ENCODE assay signal across 1 cellular context in the genomic region with DNA sequence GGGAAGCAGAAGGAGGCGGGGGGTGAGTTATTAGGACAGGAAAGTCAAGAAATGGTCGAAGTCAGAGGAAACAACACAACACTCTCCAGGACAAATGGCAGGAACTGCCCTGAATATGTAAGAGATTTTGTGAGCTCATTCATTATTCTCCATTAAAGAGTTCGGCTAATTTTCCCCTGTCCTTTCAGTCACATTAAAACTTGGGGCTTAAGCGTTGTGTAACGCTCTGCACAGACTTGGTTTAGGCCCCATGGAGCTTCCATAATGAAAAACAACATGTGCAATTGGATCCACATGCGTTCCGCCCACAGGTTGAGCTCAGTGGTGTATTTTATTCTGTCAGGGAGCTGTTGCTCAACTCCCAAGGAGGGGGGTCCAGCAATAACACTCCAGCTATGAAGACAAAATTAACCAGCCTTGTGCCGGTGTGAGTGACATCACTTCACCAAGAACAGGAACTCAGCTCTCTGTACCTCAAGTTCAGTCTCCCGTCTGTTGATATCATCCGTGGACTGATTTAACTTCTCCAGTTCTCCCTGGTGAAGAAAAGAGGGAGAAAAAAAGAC.
TF ChIP-seq lines count a peak whose summit lies in the region.

No MANE protein-coding gene starts in this region.

TF ChIP-seq in HEK293, 187 proteins besides CTCF, POLR2A, EP300 and RAD21 (continued from another document and continues in another):
- TF ChIP-seq, protein P1, sequence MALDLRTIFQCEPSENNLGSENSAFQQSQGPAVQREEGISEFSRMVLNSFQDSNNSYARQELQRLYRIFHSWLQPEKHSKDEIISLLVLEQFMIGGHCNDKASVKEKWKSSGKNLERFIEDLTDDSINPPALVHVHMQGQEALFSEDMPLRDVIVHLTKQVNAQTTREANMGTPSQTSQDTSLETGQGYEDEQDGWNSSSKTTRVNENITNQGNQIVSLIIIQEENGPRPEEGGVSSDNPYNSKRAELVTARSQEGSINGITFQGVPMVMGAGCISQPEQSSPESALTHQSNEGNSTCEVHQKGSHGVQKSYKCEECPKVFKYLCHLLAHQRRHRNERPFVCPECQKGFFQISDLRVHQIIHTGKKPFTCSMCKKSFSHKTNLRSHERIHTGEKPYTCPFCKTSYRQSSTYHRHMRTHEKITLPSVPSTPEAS (tag by site-specific recombination; IDR thresholded peaks at IDR 0.05) = no peak
- TF ChIP-seq ZFP3 (tag by site-specific recombination; IDR thresholded peaks at IDR 0.05; ENCODE audit: low read depth) = no peak
- no peak for TF ChIP-seq SALL2 (tag by site-specific recombination; IDR thresholded peaks at IDR 0.05; ENCODE audit: borderline replicate concordance)
- peak; percentile 87 for TF ChIP-seq ZNF24 (tag by site-specific recombination; IDR thresholded peaks at IDR 0.05)
- TF ChIP-seq, protein P2, sequence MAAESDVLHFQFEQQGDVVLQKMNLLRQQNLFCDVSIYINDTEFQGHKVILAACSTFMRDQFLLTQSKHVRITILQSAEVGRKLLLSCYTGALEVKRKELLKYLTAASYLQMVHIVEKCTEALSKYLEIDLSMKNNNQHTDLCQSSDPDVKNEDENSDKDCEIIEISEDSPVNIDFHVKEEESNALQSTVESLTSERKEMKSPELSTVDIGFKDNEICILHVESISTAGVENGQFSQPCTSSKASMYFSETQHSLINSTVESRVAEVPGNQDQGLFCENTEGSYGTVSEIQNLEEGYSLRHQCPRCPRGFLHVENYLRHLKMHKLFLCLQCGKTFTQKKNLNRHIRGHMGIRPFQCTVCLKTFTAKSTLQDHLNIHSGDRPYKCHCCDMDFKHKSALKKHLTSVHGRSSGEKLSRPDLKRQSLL (tag by site-specific recombination; IDR thresholded peaks at IDR 0.05) = peak; percentile 24; the same call in 1 of the 2 replicates
- TF ChIP-seq, protein P3, sequence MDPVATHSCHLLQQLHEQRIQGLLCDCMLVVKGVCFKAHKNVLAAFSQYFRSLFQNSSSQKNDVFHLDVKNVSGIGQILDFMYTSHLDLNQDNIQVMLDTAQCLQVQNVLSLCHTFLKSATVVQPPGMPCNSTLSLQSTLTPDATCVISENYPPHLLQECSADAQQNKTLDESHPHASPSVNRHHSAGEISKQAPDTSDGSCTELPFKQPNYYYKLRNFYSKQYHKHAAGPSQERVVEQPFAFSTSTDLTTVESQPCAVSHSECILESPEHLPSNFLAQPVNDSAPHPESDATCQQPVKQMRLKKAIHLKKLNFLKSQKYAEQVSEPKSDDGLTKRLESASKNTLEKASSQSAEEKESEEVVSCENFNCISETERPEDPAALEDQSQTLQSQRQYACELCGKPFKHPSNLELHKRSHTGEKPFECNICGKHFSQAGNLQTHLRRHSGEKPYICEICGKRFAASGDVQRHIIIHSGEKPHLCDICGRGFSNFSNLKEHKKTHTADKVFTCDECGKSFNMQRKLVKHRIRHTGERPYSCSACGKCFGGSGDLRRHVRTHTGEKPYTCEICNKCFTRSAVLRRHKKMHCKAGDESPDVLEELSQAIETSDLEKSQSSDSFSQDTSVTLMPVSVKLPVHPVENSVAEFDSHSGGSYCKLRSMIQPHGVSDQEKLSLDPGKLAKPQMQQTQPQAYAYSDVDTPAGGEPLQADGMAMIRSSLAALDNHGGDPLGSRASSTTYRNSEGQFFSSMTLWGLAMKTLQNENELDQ (tag by site-specific recombination; IDR thresholded peaks at IDR 0.05; ENCODE audit: low read depth) = no peak
- TF ChIP-seq ZNF174 (tag by site-specific recombination; IDR thresholded peaks at IDR 0.05) = no peak
- no peak for TF ChIP-seq ZNF133 (tag by site-specific recombination; IDR thresholded peaks at IDR 0.05)
- TF ChIP-seq, protein P4, sequence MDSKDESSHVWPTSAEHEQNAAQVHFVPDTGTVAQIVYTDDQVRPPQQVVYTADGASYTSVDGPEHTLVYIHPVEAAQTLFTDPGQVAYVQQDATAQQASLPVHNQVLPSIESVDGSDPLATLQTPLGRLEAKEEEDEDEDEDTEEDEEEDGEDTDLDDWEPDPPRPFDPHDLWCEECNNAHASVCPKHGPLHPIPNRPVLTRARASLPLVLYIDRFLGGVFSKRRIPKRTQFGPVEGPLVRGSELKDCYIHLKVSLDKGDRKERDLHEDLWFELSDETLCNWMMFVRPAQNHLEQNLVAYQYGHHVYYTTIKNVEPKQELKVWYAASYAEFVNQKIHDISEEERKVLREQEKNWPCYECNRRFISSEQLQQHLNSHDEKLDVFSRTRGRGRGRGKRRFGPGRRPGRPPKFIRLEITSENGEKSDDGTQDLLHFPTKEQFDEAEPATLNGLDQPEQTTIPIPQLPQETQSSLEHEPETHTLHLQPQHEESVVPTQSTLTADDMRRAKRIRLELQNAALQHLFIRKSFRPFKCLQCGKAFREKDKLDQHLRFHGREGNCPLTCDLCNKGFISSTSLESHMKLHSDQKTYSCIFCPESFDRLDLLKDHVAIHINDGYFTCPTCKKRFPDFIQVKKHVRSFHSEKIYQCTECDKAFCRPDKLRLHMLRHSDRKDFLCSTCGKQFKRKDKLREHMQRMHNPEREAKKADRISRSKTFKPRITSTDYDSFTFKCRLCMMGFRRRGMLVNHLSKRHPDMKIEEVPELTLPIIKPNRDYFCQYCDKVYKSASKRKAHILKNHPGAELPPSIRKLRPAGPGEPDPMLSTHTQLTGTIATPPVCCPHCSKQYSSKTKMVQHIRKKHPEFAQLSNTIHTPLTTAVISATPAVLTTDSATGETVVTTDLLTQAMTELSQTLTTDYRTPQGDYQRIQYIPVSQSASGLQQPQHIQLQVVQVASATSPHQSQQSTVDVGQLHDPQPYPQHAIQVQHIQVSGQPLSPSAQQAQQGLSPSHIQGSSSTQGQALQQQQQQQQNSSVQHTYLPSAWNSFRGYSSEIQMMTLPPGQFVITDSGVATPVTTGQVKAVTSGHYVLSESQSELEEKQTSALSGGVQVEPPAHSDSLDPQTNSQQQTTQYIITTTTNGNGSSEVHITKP (tag by site-specific recombination; IDR thresholded peaks at IDR 0.05) = peak; percentile 91
- TF ChIP-seq ZNF426 (tag by site-specific recombination; IDR thresholded peaks at IDR 0.05) = no peak
- no peak for TF ChIP-seq MZF1 (tag by site-specific recombination; IDR thresholded peaks at IDR 0.05; ENCODE audit: borderline replicate concordance)
- TF ChIP-seq KLF1 (tag by site-specific recombination; IDR thresholded peaks at IDR 0.05) = peak; percentile 64
- TF ChIP-seq RBAK (tag by site-specific recombination; IDR thresholded peaks at IDR 0.05) = no peak
- no peak for TF ChIP-seq ZFP41 (tag by site-specific recombination; IDR thresholded peaks at IDR 0.05; ENCODE audit: borderline replicate concordance)
- peak; percentile 44; the same call in 1 of the 2 replicates for TF ChIP-seq ZNF394 (tag by site-specific recombination; IDR thresholded peaks at IDR 0.05; ENCODE audit: borderline replicate concordance)
- no peak for TF ChIP-seq ZNF776 (tag by site-specific recombination; IDR thresholded peaks at IDR 0.05; ENCODE audit: borderline replicate concordance)
- peak; percentile 59; the same call in 1 of the 2 replicates for TF ChIP-seq GFI1B (tag by site-specific recombination; IDR thresholded peaks at IDR 0.05)
- peak; percentile 78 for TF ChIP-seq ZFP69B (tag by site-specific recombination; IDR thresholded peaks at IDR 0.05)
- peak; percentile 96 for TF ChIP-seq ZIC2 (tag by site-specific recombination; IDR thresholded peaks at IDR 0.05)
- TF ChIP-seq ZNF341 (tag by site-specific recombination; IDR thresholded peaks at IDR 0.05; ENCODE audit: low read depth) = no peak
- peak; percentile 91 for TF ChIP-seq KLF10 (tag by site-specific recombination; IDR thresholded peaks at IDR 0.05)
- TF ChIP-seq, protein P5, sequence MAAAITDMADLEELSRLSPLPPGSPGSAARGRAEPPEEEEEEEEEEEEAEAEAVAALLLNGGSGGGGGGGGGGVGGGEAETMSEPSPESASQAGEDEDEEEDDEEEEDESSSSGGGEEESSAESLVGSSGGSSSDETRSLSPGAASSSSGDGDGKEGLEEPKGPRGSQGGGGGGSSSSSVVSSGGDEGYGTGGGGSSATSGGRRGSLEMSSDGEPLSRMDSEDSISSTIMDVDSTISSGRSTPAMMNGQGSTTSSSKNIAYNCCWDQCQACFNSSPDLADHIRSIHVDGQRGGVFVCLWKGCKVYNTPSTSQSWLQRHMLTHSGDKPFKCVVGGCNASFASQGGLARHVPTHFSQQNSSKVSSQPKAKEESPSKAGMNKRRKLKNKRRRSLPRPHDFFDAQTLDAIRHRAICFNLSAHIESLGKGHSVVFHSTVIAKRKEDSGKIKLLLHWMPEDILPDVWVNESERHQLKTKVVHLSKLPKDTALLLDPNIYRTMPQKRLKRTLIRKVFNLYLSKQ (tag by site-specific recombination; IDR thresholded peaks at IDR 0.05; ENCODE audit: borderline replicate concordance) = no peak
- no peak for TF ChIP-seq SP3 (tag by site-specific recombination; IDR thresholded peaks at IDR 0.05)
- no peak for TF ChIP-seq ZNF132 (tag by site-specific recombination; IDR thresholded peaks at IDR 0.05; ENCODE audit: borderline replicate concordance)
- no peak for TF ChIP-seq ZNF664 (tag by site-specific recombination; IDR thresholded peaks at IDR 0.05)
- peak; percentile 82 for TF ChIP-seq ZBTB17 (tag by site-specific recombination; IDR thresholded peaks at IDR 0.05)
- no peak for TF ChIP-seq ZNF274 (IDR thresholded peaks at IDR 0.05; ENCODE audit: low read length)
- no peak for TF ChIP-seq ZNF274 (tag by site-specific recombination; IDR thresholded peaks at IDR 0.05; ENCODE audit: borderline replicate concordance)
- no peak for TF ChIP-seq MEIS1 (CRISPR knock-in tag; IDR thresholded peaks at IDR 0.05; ENCODE audit: borderline replicate concordance)
- TF ChIP-seq ZNF626 (tag by site-specific recombination; IDR thresholded peaks at IDR 0.05) = no peak
- TF ChIP-seq ZNF654 (tag by site-specific recombination; IDR thresholded peaks at IDR 0.05; ENCODE audit: low read depth) = 0 out of 2 replicates have a peak, but pooled peaks have one; percentile 5
- TF ChIP-seq ZNF621 (tag by site-specific recombination; IDR thresholded peaks at IDR 0.05) = no peak
- TF ChIP-seq, protein P6, sequence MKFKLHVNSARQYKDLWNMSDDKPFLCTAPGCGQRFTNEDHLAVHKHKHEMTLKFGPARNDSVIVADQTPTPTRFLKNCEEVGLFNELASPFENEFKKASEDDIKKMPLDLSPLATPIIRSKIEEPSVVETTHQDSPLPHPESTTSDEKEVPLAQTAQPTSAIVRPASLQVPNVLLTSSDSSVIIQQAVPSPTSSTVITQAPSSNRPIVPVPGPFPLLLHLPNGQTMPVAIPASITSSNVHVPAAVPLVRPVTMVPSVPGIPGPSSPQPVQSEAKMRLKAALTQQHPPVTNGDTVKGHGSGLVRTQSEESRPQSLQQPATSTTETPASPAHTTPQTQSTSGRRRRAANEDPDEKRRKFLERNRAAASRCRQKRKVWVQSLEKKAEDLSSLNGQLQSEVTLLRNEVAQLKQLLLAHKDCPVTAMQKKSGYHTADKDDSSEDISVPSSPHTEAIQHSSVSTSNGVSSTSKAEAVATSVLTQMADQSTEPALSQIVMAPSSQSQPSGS (tag by site-specific recombination; IDR thresholded peaks at IDR 0.05; ENCODE audit: low read depth) = peak; percentile 88
- peak; percentile 50; the same call in 1 of the 2 replicates for TF ChIP-seq ZNF501 (tag by site-specific recombination; IDR thresholded peaks at IDR 0.05)
- TF ChIP-seq ZNF138 (tag by site-specific recombination; IDR thresholded peaks at IDR 0.05; ENCODE audit: borderline replicate concordance) = no peak
- peak; percentile 47 for TF ChIP-seq SP2 (tag by site-specific recombination; IDR thresholded peaks at IDR 0.05)
- TF ChIP-seq ZSCAN23 (tag by site-specific recombination; IDR thresholded peaks at IDR 0.05) = no peak
- TF ChIP-seq ZNF324 (tag by site-specific recombination; IDR thresholded peaks at IDR 0.05) = peak; percentile 83
- TF ChIP-seq, protein P7, sequence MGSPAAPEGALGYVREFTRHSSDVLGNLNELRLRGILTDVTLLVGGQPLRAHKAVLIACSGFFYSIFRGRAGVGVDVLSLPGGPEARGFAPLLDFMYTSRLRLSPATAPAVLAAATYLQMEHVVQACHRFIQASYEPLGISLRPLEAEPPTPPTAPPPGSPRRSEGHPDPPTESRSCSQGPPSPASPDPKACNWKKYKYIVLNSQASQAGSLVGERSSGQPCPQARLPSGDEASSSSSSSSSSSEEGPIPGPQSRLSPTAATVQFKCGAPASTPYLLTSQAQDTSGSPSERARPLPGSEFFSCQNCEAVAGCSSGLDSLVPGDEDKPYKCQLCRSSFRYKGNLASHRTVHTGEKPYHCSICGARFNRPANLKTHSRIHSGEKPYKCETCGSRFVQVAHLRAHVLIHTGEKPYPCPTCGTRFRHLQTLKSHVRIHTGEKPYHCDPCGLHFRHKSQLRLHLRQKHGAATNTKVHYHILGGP (tag by site-specific recombination; IDR thresholded peaks at IDR 0.05) = no peak
- TF ChIP-seq, protein P8, sequence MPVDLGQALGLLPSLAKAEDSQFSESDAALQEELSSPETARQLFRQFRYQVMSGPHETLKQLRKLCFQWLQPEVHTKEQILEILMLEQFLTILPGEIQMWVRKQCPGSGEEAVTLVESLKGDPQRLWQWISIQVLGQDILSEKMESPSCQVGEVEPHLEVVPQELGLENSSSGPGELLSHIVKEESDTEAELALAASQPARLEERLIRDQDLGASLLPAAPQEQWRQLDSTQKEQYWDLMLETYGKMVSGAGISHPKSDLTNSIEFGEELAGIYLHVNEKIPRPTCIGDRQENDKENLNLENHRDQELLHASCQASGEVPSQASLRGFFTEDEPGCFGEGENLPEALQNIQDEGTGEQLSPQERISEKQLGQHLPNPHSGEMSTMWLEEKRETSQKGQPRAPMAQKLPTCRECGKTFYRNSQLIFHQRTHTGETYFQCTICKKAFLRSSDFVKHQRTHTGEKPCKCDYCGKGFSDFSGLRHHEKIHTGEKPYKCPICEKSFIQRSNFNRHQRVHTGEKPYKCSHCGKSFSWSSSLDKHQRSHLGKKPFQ (tag by site-specific recombination; IDR thresholded peaks at IDR 0.05) = peak; percentile 81
- no peak for TF ChIP-seq ZNF514 (tag by site-specific recombination; IDR thresholded peaks at IDR 0.05)
- TF ChIP-seq, protein P9, sequence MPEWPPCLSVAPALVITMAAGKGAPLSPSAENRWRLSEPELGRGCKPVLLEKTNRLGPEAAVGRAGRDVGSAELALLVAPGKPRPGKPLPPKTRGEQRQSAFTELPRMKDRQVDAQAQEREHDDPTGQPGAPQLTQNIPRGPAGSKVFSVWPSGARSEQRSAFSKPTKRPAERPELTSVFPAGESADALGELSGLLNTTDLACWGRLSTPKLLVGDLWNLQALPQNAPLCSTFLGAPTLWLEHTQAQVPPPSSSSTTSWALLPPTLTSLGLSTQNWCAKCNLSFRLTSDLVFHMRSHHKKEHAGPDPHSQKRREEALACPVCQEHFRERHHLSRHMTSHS (tag by site-specific recombination; IDR thresholded peaks at IDR 0.05) = no peak
- TF ChIP-seq ZNF585B (tag by site-specific recombination; IDR thresholded peaks at IDR 0.05) = no peak
- TF ChIP-seq, protein P10, sequence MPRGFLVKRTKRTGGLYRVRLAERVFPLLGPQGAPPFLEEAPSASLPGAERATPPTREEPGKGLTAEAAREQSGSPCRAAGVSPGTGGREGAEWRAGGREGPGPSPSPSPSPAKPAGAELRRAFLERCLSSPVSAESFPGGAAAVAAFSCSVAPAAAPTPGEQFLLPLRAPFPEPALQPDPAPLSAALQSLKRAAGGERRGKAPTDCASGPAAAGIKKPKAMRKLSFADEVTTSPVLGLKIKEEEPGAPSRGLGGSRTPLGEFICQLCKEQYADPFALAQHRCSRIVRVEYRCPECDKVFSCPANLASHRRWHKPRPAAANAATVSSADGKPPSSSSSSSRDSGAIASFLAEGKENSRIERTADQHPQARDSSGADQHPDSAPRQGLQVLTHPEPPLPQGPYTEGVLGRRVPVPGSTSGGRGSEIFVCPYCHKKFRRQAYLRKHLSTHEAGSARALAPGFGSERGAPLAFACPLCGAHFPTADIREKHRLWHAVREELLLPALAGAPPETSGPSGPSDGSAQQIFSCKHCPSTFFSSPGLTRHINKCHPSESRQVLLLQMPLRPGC (tag by site-specific recombination; IDR thresholded peaks at IDR 0.05) = peak; percentile 88
